In genomic region chrX:7147431-7147977, GRCh38 we compare ENCODE assay signal across 8 cellular contexts. TPM values are rescaled to one million over a fixed set of nuclear protein-coding genes. Genes with fewer than 3 reads are reported as not detected.
DNase-seq lines count a peak whose midpoint lies in the region; ATAC-seq and TF ChIP-seq lines count a peak whose summit lies in the region.

STS (plus strand) TSS chrX:7147712; CDS start chrX:7253200, 105,488 bp downstream.

- no peaks in the 10 kb centered on the region for H3K27me3 Mint-ChIP-seq in osteocyte (ENCODE audit: unreplicated experiment)

- no peak for TF ChIP-seq CTCF in osteocyte (IDR thresholded peaks at IDR 0.05)

- H3K4me1 Mint-ChIP-seq in osteocyte (ENCODE audit: unreplicated experiment): peaks cover 9% of the 10 kb centered on the region

- ATAC-seq in HG02852 (IDR thresholded peaks at IDR 0.05; ENCODE audit: unreplicated experiment): peak; percentile 38

- H3K4me3 Mint-ChIP-seq in osteocyte (ENCODE audit: unreplicated experiment): peak within 1 kb of the TSS; percentile 89

- H3K36me3 Mint-ChIP-seq in osteocyte (ENCODE audit: unreplicated experiment): no peaks in the 10 kb centered on the region

- H3K9me3 Mint-ChIP-seq in osteocyte (ENCODE audit: unreplicated experiment): no peaks in the 10 kb centered on the region

- H3K27ac Mint-ChIP-seq in osteocyte (ENCODE audit: unreplicated experiment): peak within 1 kb of the TSS; percentile 74

- peak; percentile 30 to 72 for DNase-seq in NCI-H2081 (lab: John Stamatoyannopoulos, UW)
- DNase-seq in NCI-H2081 treated with DMSO at 0.1 percent for 48 hours (lab: John Stamatoyannopoulos, UW): no peak
- peak; percentile 76 for DNase-seq in NCI-H748 (lab: John Stamatoyannopoulos, UW; ENCODE audit: unreplicated experiment)
- peak in 3 of 4 experiments; percentile 3 to 52 (median 24) for DNase-seq in activated naive CD4-positive, alpha-beta T cell (lab: John Stamatoyannopoulos, UW)
- peak in 41 of 42 donors; percentile 4 to 83 (median 64) for DNase-seq in head of caudate nucleus
- DNase-seq in osteocyte (ENCODE audit: extremely low spot score, unreplicated experiment): peak; percentile 87
- no peak for DNase-seq in ureter (ENCODE audit: low spot score)

- intact Hi-C loops in head of caudate nucleus (cut with DNase I): no loop called here

RNA-seq across cellular contexts. Expression of gene STS, which starts in this region (rescaled TPM):
- total RNA-seq in osteocyte: 13.3 and 13.5 TPM in 2 replicates
- total RNA-seq in ureter: 26.4 TPM

Comparison
In these comparisons a context has a peak if more than half of its experiments do, and no peak if none do; other contexts are left out.
1. DNase-seq: peak in NCI-H2081 (2 of 2), NCI-H748 (single experiment), activated naive CD4-positive, alpha-beta T cell (3 of 4), head of caudate nucleus (41 of 42) and osteocyte (single experiment); none in NCI-H2081 treated with DMSO at 0.1 percent for 48 hours (single experiment) and ureter (single experiment).